ENCODE assay signal across 7 cellular contexts in the genomic region with DNA sequence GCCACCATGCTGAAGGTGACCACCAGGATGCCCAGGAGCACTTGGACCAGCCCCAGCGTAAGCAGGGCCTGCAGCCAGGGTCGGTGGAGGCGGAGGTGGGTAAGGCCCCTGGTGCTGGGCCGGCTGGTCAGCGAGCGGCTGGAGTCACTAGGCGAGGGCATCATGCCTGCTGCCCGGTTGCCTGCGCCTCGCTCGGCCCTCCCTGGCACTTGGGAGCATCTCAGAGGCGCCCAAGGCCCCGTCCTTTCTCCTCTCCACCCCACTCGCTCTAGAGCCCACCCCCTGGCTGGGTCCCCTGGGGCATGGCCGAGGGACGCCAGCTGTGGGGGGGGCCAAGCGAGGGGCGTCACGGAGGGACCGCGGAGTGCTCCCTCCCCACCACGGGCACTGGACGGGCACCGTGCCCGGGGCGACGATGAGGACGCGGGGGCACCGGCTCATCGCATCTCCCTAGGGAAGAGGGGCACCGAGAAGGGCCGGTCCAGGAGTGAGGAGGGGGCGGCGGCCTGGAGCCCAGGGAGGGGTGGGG. TPM values are rescaled to one million over a fixed set of nuclear protein-coding genes. Genes with fewer than 3 reads are reported as not detected.
A peak's percentile ranks its signal among the peaks of the same experiment; 100 is the strongest.
DNase-seq lines count a peak whose midpoint lies in the region; ATAC-seq, FAIRE-seq and TF ChIP-seq lines count a peak whose summit lies in the region.

No MANE protein-coding gene starts in this region.

- BruUV-seq in OCI-LY7 (replicated peaks; lab: Mats Ljungman, UMichigan) = no TSS peak
- BruUV-seq in endothelial cell of umbilical vein (replicated peaks; lab: Mats Ljungman, UMichigan) = TSS peak; percentile 40

- peaks cover 36% of the 10 kb centered on the region for H3K4me1 Mint-ChIP-seq in nephron

- peak overlapping the region; percentile 95 for H3K4me2 ChIP-seq in OCI-LY7 (ENCODE audit: low read length)
- peak overlapping the region; percentile 76 for H3K4me2 ChIP-seq in endothelial cell of umbilical vein (ENCODE audit: insufficient read depth, low read length)

- peak overlapping the region; percentile 77 for H3K9ac ChIP-seq in endothelial cell of umbilical vein (replicated peaks; ENCODE audit: extremely low read depth, insufficient read depth, low read length)

- H3K27me3 ChIP-seq in endothelial cell of umbilical vein (ENCODE audit: control insufficient read depth in 2 of 2, insufficient read depth in 2 of 2, low read length in 2 of 2) = no peaks in the 10 kb centered on the region

- H3K36me3 ChIP-seq in OCI-LY7 (ENCODE audit: insufficient read depth, low read length) = peaks cover 33% of the 10 kb centered on the region
- peaks cover 3 to 9% of the 10 kb centered on the region in 2 experiments for H3K36me3 ChIP-seq in endothelial cell of umbilical vein (ENCODE audit: control insufficient read depth in 2 of 2, extremely low read depth in 1 of 2, insufficient read depth in 2 of 2, low read length in 2 of 2)

- peak; percentile 42 for FAIRE-seq in endothelial cell of umbilical vein (lab: Jason Lieb, UNC)

- H3K4me3 ChIP-seq in OCI-LY7 (ENCODE audit: low read depth, low read length, poor library complexity, severe bottlenecking) (peak overlapping the region; percentile 77), endothelial cell of umbilical vein (replicated peaks in 1 of 3; ENCODE audit: insufficient read depth in 1 of 3, low read depth in 1 of 3, low read length in 3 of 3) (peak overlapping the region; percentile 29 to 77 (median 57))

- peak overlapping the region; percentile 61 for H2AFZ ChIP-seq in OCI-LY7 (ENCODE audit: low read length)
- H2AFZ ChIP-seq in endothelial cell of umbilical vein (ENCODE audit: low read depth, low read length) = peak overlapping the region; percentile 80

- H3K9me3 ChIP-seq in OCI-LY7 (ENCODE audit: low read length) = no peaks in the 10 kb centered on the region
- no peaks in the 10 kb centered on the region for H3K9me3 ChIP-seq in endothelial cell of umbilical vein (replicated peaks; ENCODE audit: control insufficient read depth, insufficient read depth, low read length)

- H3K4me3 Mint-ChIP-seq in nephron = peak overlapping the region; percentile 84 to 94 (median 92)

- H3K79me2 ChIP-seq in OCI-LY7 (ENCODE audit: insufficient read depth, low read depth, low read length) (no peaks in the 10 kb centered on the region), endothelial cell of umbilical vein (ENCODE audit: control insufficient read depth, insufficient read depth, low read length) (peaks cover 9% of the 10 kb centered on the region)

- CTCF ChIA-PET in OCI-LY7 (lab: Charles Lee; ENCODE audit: unreplicated experiment) = no interaction called here
- CTCF ChIA-PET in endothelial cell of umbilical vein (lab: Charles Lee) = no interaction called here

- POLR2A ChIA-PET in OCI-LY7 (lab: Charles Lee) (no interaction called here), endothelial cell of umbilical vein (lab: Charles Lee) (interaction anchor here (0.5 kb wide), 1 partner anchor 69 kb away, joined by 4 read pairs; no protein-coding TSS in a partner anchor)

- no peaks in the 10 kb centered on the region for H3K9me1 ChIP-seq in endothelial cell of umbilical vein (replicated peaks; ENCODE audit: control insufficient read depth, extremely low read depth, insufficient read depth, low read length)

- ATAC-seq in HG03354 (IDR thresholded peaks at IDR 0.05; ENCODE audit: poor library complexity, severe bottlenecking, unreplicated experiment) (no peak), HG02970 (IDR thresholded peaks at IDR 0.05; ENCODE audit: low FRiP score, unreplicated experiment) (no peak)

- intact Hi-C loops in OCI-LY7 (cut with micrococcal nuclease; ENCODE audit: unreplicated experiment) (loop anchor here (1.0 kb wide), 1 partner anchor 53 kb away; no protein-coding TSS in a partner anchor), endothelial cell of umbilical vein (cut with micrococcal nuclease) (loop anchor here (2.0 to 10.0 kb wide), 2 partner anchors 18 to 310 kb away; a partner anchor contains a TSS)

- H3K9me2 ChIP-seq in OCI-LY7 (ENCODE audit: insufficient read depth, low read length) = no peaks in the 10 kb centered on the region

- DNase-seq in GM10266 (ENCODE audit: extremely low spot score) (peak; percentile 35), OCI-LY7 (ENCODE audit: low spot score) (no peak), endothelial cell of umbilical vein (ENCODE audit: low read depth, low spot score) (peak; percentile 31), NOMO-1 treated with DMSO at 0.1 percent for 48 hours (lab: John Stamatoyannopoulos, UW; ENCODE audit: unreplicated experiment) (no peak)

- H3K36me3 Mint-ChIP-seq in nephron (ENCODE audit: low read depth) = peaks cover 19% of the 10 kb centered on the region

- H3K27ac Mint-ChIP-seq in nephron = peak overlapping the region; percentile 24 to 84 (median 65)

- H3K27ac ChIP-seq in OCI-LY7 (ENCODE audit: low read depth, low read length, poor library complexity, severe bottlenecking) = no peak overlapping the region
- peak overlapping the region; percentile 19 for H3K27ac ChIP-seq in endothelial cell of umbilical vein (ENCODE audit: insufficient read depth, low read depth, low read length)

- TF ChIP-seq POLR2A in endothelial cell of umbilical vein (IDR thresholded peaks at IDR 0.05; ENCODE audit: low read depth, low read length) = no peak

- TF ChIP-seq CTCF in GM10266 (IDR thresholded peaks at IDR 0.05; ENCODE audit: control insufficient read depth, insufficient read depth, low read depth, missing control alignments) (no peak), OCI-LY7 (conservative IDR thresholded peaks at IDR 0.05; ENCODE audit: low read length) (no peak), endothelial cell of umbilical vein (IDR thresholded peaks at IDR 0.05; ENCODE audit: extremely low read depth in 1 of 2, insufficient read depth in 1 of 2, low read depth in 1 of 2, low read length in 2 of 2) (peak in 1 of 2 donors; percentile 6), nephron (IDR thresholded peaks at IDR 0.05; ENCODE audit: unreplicated experiment in 3 of 3) (no peak)

- dilution Hi-C loops in endothelial cell of umbilical vein (cut with MboI; ENCODE audit: extremely low pct_ligation_motif_present, low sequenced_read_pairs) = no loop called here

- no peaks in the 10 kb centered on the region for H3K9me3 Mint-ChIP-seq in nephron

- H3K4me1 ChIP-seq in OCI-LY7 (ENCODE audit: insufficient read depth, low read length, poor library complexity, severe bottlenecking) (peaks cover 32% of the 10 kb centered on the region), endothelial cell of umbilical vein (ENCODE audit: control insufficient read depth, extremely low read depth, insufficient read depth, low read length) (peaks cover 29% of the 10 kb centered on the region)

- peaks cover 3% of the 10 kb centered on the region for H3K27me3 Mint-ChIP-seq in nephron (ENCODE audit: low read depth)

- H4K20me1 ChIP-seq in OCI-LY7 (ENCODE audit: insufficient read depth, low read length) (no peaks in the 10 kb centered on the region), endothelial cell of umbilical vein (replicated peaks; ENCODE audit: control insufficient read depth, extremely low read depth, insufficient read depth, low read length) (no peaks in the 10 kb centered on the region)

RNA-seq across cellular contexts. Expression of a gene that starts 0.5 kb away (rescaled TPM):
- 6.6 and 9.1 TPM in 2 replicates for total RNA-seq in OCI-LY7 (2014; rRNA removed; shearing (Covaris generic))
- total RNA-seq in OCI-LY7 (2022) (53.1 and 59.3 TPM in 2 replicates), endothelial cell of umbilical vein (61.8 and 62.7 TPM in 2 replicates)
- polyA plus RNA-seq in endothelial cell of umbilical vein = 26.6 and 27.4 TPM in 2 replicates
- polyA plus RNA-seq in endothelial cell of umbilical vein (2011; cell fraction: cytosol; rRNA removed) = 20.3 and 26.1 TPM in 2 replicates
- 23.2 and 24.1 TPM in 2 replicates for polyA plus RNA-seq in endothelial cell of umbilical vein (2011; cell fraction: nucleus; rRNA removed)
- polyA plus RNA-seq in endothelial cell of umbilical vein (2012) = 36.0 and 43.1 TPM in 2 replicates
- polyA minus RNA-seq in endothelial cell of umbilical vein = 12.0 and 12.6 TPM in 2 replicates
- 15.0 TPM for polyA minus RNA-seq in endothelial cell of umbilical vein (2011; cell fraction: cytosol; rRNA and poly(A)+ RNA removed)
- 7.2 and 7.4 TPM in 2 replicates for polyA minus RNA-seq in endothelial cell of umbilical vein (2011; cell fraction: nucleus; rRNA and poly(A)+ RNA removed)

RNA-seq across cellular contexts. Expression of a gene that starts 7.4 kb away (rescaled TPM):
- 45.4 and 58.3 TPM in 2 replicates for total RNA-seq in OCI-LY7 (2014; rRNA removed; shearing (Covaris generic))
- 66.0 and 74.7 TPM in 2 replicates for total RNA-seq in OCI-LY7 (2022)
- total RNA-seq in endothelial cell of umbilical vein = 80.1 and 80.8 TPM in 2 replicates
- polyA plus RNA-seq in endothelial cell of umbilical vein = 306 and 342 TPM in 2 replicates
- polyA plus RNA-seq in endothelial cell of umbilical vein (2011; cell fraction: cytosol; rRNA removed) = 157 and 171 TPM in 2 replicates
- polyA plus RNA-seq in endothelial cell of umbilical vein (2011; cell fraction: nucleus; rRNA removed) = 76.5 and 78.5 TPM in 2 replicates
- polyA plus RNA-seq in endothelial cell of umbilical vein (2012) = 76.7 and 82.9 TPM in 2 replicates
- 125 and 131 TPM in 2 replicates for polyA minus RNA-seq in endothelial cell of umbilical vein
- polyA minus RNA-seq in endothelial cell of umbilical vein (2011; cell fraction: cytosol; rRNA and poly(A)+ RNA removed) = 87.9 TPM
- 22.5 and 23.7 TPM in 2 replicates for polyA minus RNA-seq in endothelial cell of umbilical vein (2011; cell fraction: nucleus; rRNA and poly(A)+ RNA removed)

RNA-seq across cellular contexts. Expression of a gene that starts 18.5 kb away (rescaled TPM):
- total RNA-seq in OCI-LY7 (2014; rRNA removed; shearing (Covaris generic)) = 59.8 and 96.7 TPM in 2 replicates
- total RNA-seq in OCI-LY7 (2022) (107 and 121 TPM in 2 replicates), endothelial cell of umbilical vein (61.7 and 69.1 TPM in 2 replicates)
- 80.9 and 84.8 TPM in 2 replicates for polyA plus RNA-seq in endothelial cell of umbilical vein
- polyA plus RNA-seq in endothelial cell of umbilical vein (2011; cell fraction: cytosol; rRNA removed) = 24.4 and 27.0 TPM in 2 replicates
- 560 and 582 TPM in 2 replicates for polyA plus RNA-seq in endothelial cell of umbilical vein (2011; cell fraction: nucleus; rRNA removed)
- 32.4 and 34.0 TPM in 2 replicates for polyA plus RNA-seq in endothelial cell of umbilical vein (2012)
- 83.6 and 98.2 TPM in 2 replicates for polyA minus RNA-seq in endothelial cell of umbilical vein
- polyA minus RNA-seq in endothelial cell of umbilical vein (2011; cell fraction: cytosol; rRNA and poly(A)+ RNA removed) = 24.1 TPM
- 100 and 109 TPM in 2 replicates for polyA minus RNA-seq in endothelial cell of umbilical vein (2011; cell fraction: nucleus; rRNA and poly(A)+ RNA removed)

RNA-seq across cellular contexts. Expression of a gene that starts 22.5 kb away (rescaled TPM):
- 4.9 and 6.7 TPM in 2 replicates for total RNA-seq in OCI-LY7 (2014; rRNA removed; shearing (Covaris generic))
- total RNA-seq in OCI-LY7 (2022) = 19.0 and 19.2 TPM in 2 replicates
- total RNA-seq in endothelial cell of umbilical vein = 1.8 and 3.3 TPM in 2 replicates
- polyA plus RNA-seq in endothelial cell of umbilical vein = 4.1 and 4.6 TPM in 2 replicates
- polyA plus RNA-seq in endothelial cell of umbilical vein (2011; cell fraction: cytosol; rRNA removed) = 1.3 and 2.7 TPM in 2 replicates
- 19.7 and 30.1 TPM in 2 replicates for polyA plus RNA-seq in endothelial cell of umbilical vein (2011; cell fraction: nucleus; rRNA removed)
- polyA plus RNA-seq in endothelial cell of umbilical vein (2012) = 1.5 and 1.6 TPM in 2 replicates
- polyA minus RNA-seq in endothelial cell of umbilical vein = 2.8 and 4.9 TPM in 2 replicates
- 4.5 TPM for polyA minus RNA-seq in endothelial cell of umbilical vein (2011; cell fraction: cytosol; rRNA and poly(A)+ RNA removed)
- polyA minus RNA-seq in endothelial cell of umbilical vein (2011; cell fraction: nucleus; rRNA and poly(A)+ RNA removed) = 3.3 and 3.5 TPM in 2 replicates

RNA-seq across cellular contexts. Expression of a gene that starts 46.3 kb away (rescaled TPM):
- 67.6 and 70.2 TPM in 2 replicates for total RNA-seq in OCI-LY7 (2014; rRNA removed; shearing (Covaris generic))
- 43.9 and 45.7 TPM in 2 replicates for total RNA-seq in OCI-LY7 (2022)
- total RNA-seq in endothelial cell of umbilical vein = 49.1 and 53.0 TPM in 2 replicates
- 109 and 137 TPM in 2 replicates for polyA plus RNA-seq in endothelial cell of umbilical vein
- polyA plus RNA-seq in endothelial cell of umbilical vein (2011; cell fraction: cytosol; rRNA removed) = 83.3 and 90.2 TPM in 2 replicates
- polyA plus RNA-seq in endothelial cell of umbilical vein (2011; cell fraction: nucleus; rRNA removed) = 45.5 and 50.8 TPM in 2 replicates
- 56.9 and 61.7 TPM in 2 replicates for polyA plus RNA-seq in endothelial cell of umbilical vein (2012)
- 44.4 and 56.0 TPM in 2 replicates for polyA minus RNA-seq in endothelial cell of umbilical vein
- 63.1 TPM for polyA minus RNA-seq in endothelial cell of umbilical vein (2011; cell fraction: cytosol; rRNA and poly(A)+ RNA removed)
- polyA minus RNA-seq in endothelial cell of umbilical vein (2011; cell fraction: nucleus; rRNA and poly(A)+ RNA removed) = 14.8 and 20.2 TPM in 2 replicates

Comparison
In these comparisons a context has a peak if more than half of its experiments do, and no peak if none do; other contexts are left out.
1. DNase-seq: peak in GM10266 (single experiment) and endothelial cell of umbilical vein (single experiment); none in OCI-LY7 (single experiment) and NOMO-1 treated with DMSO at 0.1 percent for 48 hours (single experiment).